16 cellular contexts compared by ENCODE assay signal in genomic region chr4:184548651-184549341, GRCh38.
DNase-seq lines count a peak whose midpoint lies in the region; ATAC-seq and TF ChIP-seq lines count a peak whose summit lies in the region.
"Had no signal": no experiment of that assay in that cellular context is flagged by ENCODE, and none has a peak within 500 bp of the region (broad histone marks: within the 10 kb centered on the region; RNA-seq: fewer than 3 reads in every experiment).

No MANE protein-coding gene starts in this region.

- ATAC-seq in naive B cell (ENCODE audit: low read depth in 2 of 2), result no peak
- ATAC-seq: gastroesophageal sphincter had no signal

- H3K36me3 Mint-ChIP-seq in naive B cell, result no peaks in the 10 kb centered on the region
- H3K36me3 Mint-ChIP-seq: CD4-positive, CD25-positive, alpha-beta regulatory T cell had no signal

- peaks cover 0 to under 1% (median 0%) of the 10 kb centered on the region in 3 donors for H3K27me3 Mint-ChIP-seq in naive B cell
- H3K27me3 Mint-ChIP-seq: CD4-positive, CD25-positive, alpha-beta regulatory T cell had no signal

- H3K4me3 ChIP-seq in MG63, result peak overlapping the region; percentile 44
- H3K4me3 ChIP-seq in epithelial cell of proximal tubule (ENCODE audit: low read depth, low read length), result peak overlapping the region; percentile 11
- H3K4me3 ChIP-seq: HAP-1, SJCRH30 had no signal

- TF ChIP-seq CTCF in epithelial cell of proximal tubule (conservative IDR thresholded peaks at IDR 0.05; ENCODE audit: low read depth, low read length), result no peak

- H3K27ac Mint-ChIP-seq in naive B cell, result peak overlapping the region in 1 of 6 donors; percentile 28
- H3K27ac Mint-ChIP-seq: CD4-positive, CD25-positive, alpha-beta regulatory T cell had no signal

- H3K9me3 ChIP-seq in MG63, result no peaks in the 10 kb centered on the region
- H3K9me3 ChIP-seq: gastroesophageal sphincter, HAP-1, SJCRH30 had no signal

- no peaks in the 10 kb centered on the region for H3K9me3 Mint-ChIP-seq in naive B cell
- H3K9me3 Mint-ChIP-seq: CD4-positive, CD25-positive, alpha-beta regulatory T cell had no signal

- DNase-seq in DMS114 treated with DMSO at 0.1 percent for 48 hours (lab: John Stamatoyannopoulos, UW; ENCODE audit: unreplicated experiment) (peak; percentile 16), MG63 (peak; percentile 40), epithelial cell of proximal tubule (ENCODE audit: low read depth) (no peak), naive B cell (no peak), NK-92 (lab: John Stamatoyannopoulos, UW; ENCODE audit: unreplicated experiment) (no peak), kidney tubule cell (ENCODE audit: low spot score) (no peak), NCI-H1105 treated with DMSO at 0.1 percent for 48 hours (lab: John Stamatoyannopoulos, UW) (no peak), DMS53 treated with DMSO at 0.1 percent for 48 hours (lab: John Stamatoyannopoulos, UW; ENCODE audit: unreplicated experiment) (no peak)
- DNase-seq: activated CD4-positive, alpha-beta T cell treated with anti-CD3 and anti-CD28 coated beads for 48 hours; activated naive CD4-positive, alpha-beta T cell; cerebellar nuclear complex; NCI-H446; SJCRH30 had no signal

- no peaks in the 10 kb centered on the region for H3K36me3 ChIP-seq in MG63
- H3K36me3 ChIP-seq: gastroesophageal sphincter, HAP-1, SJCRH30 had no signal

- H3K4me3 Mint-ChIP-seq in naive B cell, result peak overlapping the region in 6 of 8 donors; percentile 16 to 79 (median 22)
- H3K4me3 Mint-ChIP-seq: CD4-positive, CD25-positive, alpha-beta regulatory T cell had no signal

- H3K27me3 ChIP-seq in MG63, result no peaks in the 10 kb centered on the region
- H3K27me3 ChIP-seq: SJCRH30 had no signal

- peaks cover 15 to 20% (median 16%) of the 10 kb centered on the region in 3 donors for H3K4me1 Mint-ChIP-seq in naive B cell

Comparison
In these comparisons a context has a peak if more than half of its experiments do, and no peak if none do; other contexts are left out.
1. DNase-seq: peak in DMS114 treated with DMSO at 0.1 percent for 48 hours (single experiment) and MG63 (single experiment); none in epithelial cell of proximal tubule (single experiment), naive B cell (single experiment), NK-92 (single experiment), kidney tubule cell (single experiment), NCI-H1105 treated with DMSO at 0.1 percent for 48 hours (single experiment) and DMS53 treated with DMSO at 0.1 percent for 48 hours (single experiment).